In genomic region chr12:99213047-99213446, GRCh38 we compare ENCODE assay signal across 5 cellular contexts.
"Had no signal": no experiment of that assay in that cellular context is flagged by ENCODE, and none has a peak within 500 bp of the region (broad histone marks: within the 10 kb centered on the region; RNA-seq: fewer than 3 reads in every experiment).

No MANE protein-coding gene starts in this region.

- H3K27me3 Mint-ChIP-seq: IgD-negative memory B cell had no signal

- H3K4me3 ChIP-seq: K562 had no signal

- H3K36me3 Mint-ChIP-seq: IgD-negative memory B cell had no signal

- H3K4me3 Mint-ChIP-seq: IgD-negative memory B cell had no signal

- H3K4me1 Mint-ChIP-seq: IgD-negative memory B cell had no signal

- DNase-seq: IMR-90, KBM-7 had no signal

- H3K27ac ChIP-seq: HL-60 had no signal

- H3K27ac Mint-ChIP-seq: IgD-negative memory B cell had no signal
